ENCODE assay signal across 17 cellular contexts in genomic region chr11:113148076-113148475, GRCh38.
"Had no signal": no experiment of that assay in that cellular context is flagged by ENCODE, and none has a peak within 500 bp of the region (broad histone marks: within the 10 kb centered on the region; RNA-seq: fewer than 3 reads in every experiment).

No MANE protein-coding gene starts in this region.

- H3K27ac ChIP-seq: coronary artery, neutrophil, pancreas, right atrium auricular region, testis, tibial artery had no signal

- H3K27me3 ChIP-seq: neutrophil, right atrium auricular region, testis, tibial artery had no signal

- DNase-seq: dermis blood vessel endothelial cell; effector memory CD8-positive, alpha-beta T cell; erythroblast; natural killer cell; pancreas; stimulated activated CD4-positive, alpha-beta T cell treated with anti-CD3 and anti-CD28 coated beads, Interleukin-12 subunit alpha, Interleukin-12 subunit beta, amount 100 ng/mL, for 4 hours; stimulated activated CD4-positive, alpha-beta T cell treated with anti-CD3 and anti-CD28 coated beads, Interleukin-1b, Interleukin-23, amount 100 ng/mL, for 48 hours; stimulated activated CD4-positive, alpha-beta T cell treated with anti-CD3 and anti-CD28 coated beads, Interleukin-4, amount 100 ng/mL, for 1 hour; stimulated activated CD8-positive, alpha-beta memory T cell treated with anti-CD3 and anti-CD28 coated beads, Interleukin-4, amount 100 ng/mL, for 48 hours; stimulated activated naive CD4-positive, alpha-beta T cell; stimulated activated naive CD8-positive, alpha-beta T cell treated with anti-CD3 and anti-CD28 coated beads, Interleukin-15, amount 100 ng/mL, for 72 hours; testis; tibial artery had no signal

- ATAC-seq: effector memory CD8-positive, alpha-beta T cell; left lobe of liver; natural killer cell; pancreas; stimulated activated naive CD8-positive, alpha-beta T cell treated with anti-CD3 and anti-CD28 coated beads, Interleukin-15, amount 100 ng/mL, for 72 hours had no signal
